In genomic region chr2:23599006-23599405, GRCh38 we compare ENCODE assay signal across 19 cellular contexts.
"Had no signal": no experiment of that assay in that cellular context is flagged by ENCODE, and none has a peak within 500 bp of the region (broad histone marks: within the 10 kb centered on the region; RNA-seq: fewer than 3 reads in every experiment).

No MANE protein-coding gene starts in this region.

- H3K9me3 ChIP-seq: esophagus squamous epithelium, neutrophil, right atrium auricular region, testis, transverse colon had no signal

- DNase-seq: effector memory CD4-positive, alpha-beta T cell; esophagus squamous epithelium; foreskin fibroblast; head of caudate nucleus; kidney; left cardiac atrium; left ventricle myocardium superior; mesendoderm; naive thymus-derived CD4-positive, alpha-beta T cell; small intestine; stimulated activated CD4-positive, alpha-beta T cell treated with anti-CD3 and anti-CD28 coated beads, Interleukin-4, amount 100 ng/mL, for 1 hour; stimulated activated CD8-positive, alpha-beta memory T cell treated with anti-CD3 and anti-CD28 coated beads, Interleukin-4, amount 100 ng/mL, for 48 hours; stimulated activated naive CD8-positive, alpha-beta T cell treated with anti-CD3 and anti-CD28 coated beads, Interleukin-15, Interleukin-2, amounts not matched to agents 100 U/mL and 50 U/mL, for 24 hours; testis; transverse colon had no signal

- H3K4me3 ChIP-seq: esophagus squamous epithelium, hepatocyte, right atrium auricular region, testis, transverse colon had no signal

- H3K36me3 ChIP-seq: esophagus squamous epithelium, neutrophil, right atrium auricular region, transverse colon had no signal

- H3K27me3 ChIP-seq: esophagus squamous epithelium, hepatocyte, right atrium auricular region, testis, transverse colon had no signal

- H3K27ac ChIP-seq: esophagus squamous epithelium, neutrophil, right atrium auricular region, testis, transverse colon had no signal

- ATAC-seq: left cardiac atrium; left ventricle myocardium superior; naive thymus-derived CD4-positive, alpha-beta T cell; stimulated activated effector memory CD8-positive, alpha-beta T cell treated with anti-CD3 and anti-CD28 coated beads, Interleukin-12 subunit alpha, Interleukin-12 subunit beta, amount 100 ng/mL, for 72 hours; stimulated activated naive CD8-positive, alpha-beta T cell treated with anti-CD3 and anti-CD28 coated beads, Interleukin-15, Interleukin-2, amounts not matched to agents 100 U/mL and 50 U/mL, for 24 hours had no signal
